1 cellular context compared by ENCODE assay signal in genomic region chr12:31749024-31749704, GRCh38.
TF ChIP-seq lines count a peak whose summit lies in the region.

No MANE protein-coding gene starts in this region.

TF ChIP-seq in HepG2, 621 proteins besides CTCF, POLR2A, EP300 and RAD21 (continued from another document and continues in another):
- TF ChIP-seq HNF1A (IDR thresholded peaks at IDR 0.05; ENCODE audit: low read depth): peak; percentile 46; the same call in 1 of the 2 replicates
- TF ChIP-seq HNF1A (CRISPR knock-in tag; IDR thresholded peaks at IDR 0.05; ENCODE audit: borderline replicate concordance): peak; percentile 87
- no peak for TF ChIP-seq ZUFSP (CRISPR knock-in tag; IDR thresholded peaks at IDR 0.05; ENCODE audit: borderline replicate concordance)
- TF ChIP-seq ZNF260 (CRISPR knock-in tag; IDR thresholded peaks at IDR 0.05; ENCODE audit: borderline replicate concordance, low read depth): no peak
- peak; percentile 93 for TF ChIP-seq ZNF205 (CRISPR knock-in tag; IDR thresholded peaks at IDR 0.05)
- TF ChIP-seq NAIF1 (CRISPR knock-in tag; IDR thresholded peaks at IDR 0.05; ENCODE audit: borderline replicate concordance): no peak
- no peak for TF ChIP-seq USF2 (IDR thresholded peaks at IDR 0.05; ENCODE audit: low read depth, low read length)
- peak; percentile 64; the same call in 1 of the 2 replicates for TF ChIP-seq USF2 (CRISPR knock-in tag; IDR thresholded peaks at IDR 0.05; ENCODE audit: borderline replicate concordance)
- no peak for TF ChIP-seq HCFC1 (IDR thresholded peaks at IDR 0.05; ENCODE audit: low read depth, low read length)
- no peak for TF ChIP-seq FOXM1 (CRISPR knock-in tag; IDR thresholded peaks at IDR 0.05)
- TF ChIP-seq CC2D1A (CRISPR knock-in tag; IDR thresholded peaks at IDR 0.05): no peak
- TF ChIP-seq ZNF138 (CRISPR knock-in tag; IDR thresholded peaks at IDR 0.05; ENCODE audit: low read depth): no peak
- TF ChIP-seq TFAP4 (IDR thresholded peaks at IDR 0.05; ENCODE audit: borderline replicate concordance, low read depth): peak; percentile 88
- TF ChIP-seq KLF13 (CRISPR knock-in tag; IDR thresholded peaks at IDR 0.05): no peak
- peak; percentile 94 for TF ChIP-seq HDAC2 (CRISPR knock-in tag; IDR thresholded peaks at IDR 0.05)
- TF ChIP-seq SALL2 (CRISPR knock-in tag; IDR thresholded peaks at IDR 0.05): 0 out of 2 replicates have a peak, but pooled peaks have one; percentile 53
- TF ChIP-seq ZNF331 (CRISPR knock-in tag; IDR thresholded peaks at IDR 0.05): peak; percentile 95
- TF ChIP-seq BCLAF1 (IDR thresholded peaks at IDR 0.05): no peak
- no peak for TF ChIP-seq SCMH1 (CRISPR knock-in tag; IDR thresholded peaks at IDR 0.05; ENCODE audit: borderline replicate concordance)
- peak; percentile 91 for TF ChIP-seq ZNF580 (CRISPR knock-in tag; IDR thresholded peaks at IDR 0.05; ENCODE audit: borderline replicate concordance, low read depth)
- TF ChIP-seq ZNF484 (CRISPR knock-in tag; IDR thresholded peaks at IDR 0.05; ENCODE audit: borderline replicate concordance, low read depth): no peak
- peak; percentile 71; the same call in 1 of the 2 replicates for TF ChIP-seq HMGXB3 (CRISPR knock-in tag; IDR thresholded peaks at IDR 0.05; ENCODE audit: borderline replicate concordance)
- TF ChIP-seq AGO1 (IDR thresholded peaks at IDR 0.05; ENCODE audit: low read depth, low read length, poor library complexity, severe bottlenecking): no peak
- TF ChIP-seq REPIN1 (CRISPR knock-in tag; IDR thresholded peaks at IDR 0.05; ENCODE audit: borderline replicate concordance, low read depth): peak; percentile 90
- no peak; the same call in 1 of the 2 replicates for TF ChIP-seq ZNF652 (CRISPR knock-in tag; IDR thresholded peaks at IDR 0.05; ENCODE audit: borderline replicate concordance, low read depth)
- peak; percentile 88; the same call in 1 of the 2 replicates for TF ChIP-seq ZNF281 (CRISPR knock-in tag; IDR thresholded peaks at IDR 0.05; ENCODE audit: borderline replicate concordance)
- TF ChIP-seq ZFP36L1 (CRISPR knock-in tag; IDR thresholded peaks at IDR 0.05): peak; percentile 88; the same call in 1 of the 2 replicates
- no peak for TF ChIP-seq CHCHD3 (CRISPR knock-in tag; IDR thresholded peaks at IDR 0.05)
- peak; percentile 99 for TF ChIP-seq GATAD2A (CRISPR knock-in tag; IDR thresholded peaks at IDR 0.05)
- no peak; the same call in 1 of the 2 replicates for TF ChIP-seq ZNF589 (CRISPR knock-in tag; conservative IDR thresholded peaks at IDR 0.05)
- TF ChIP-seq HBP1 (CRISPR knock-in tag; IDR thresholded peaks at IDR 0.05; ENCODE audit: low read depth): peak; percentile 72; the same call in 1 of the 2 replicates
- TF ChIP-seq MXD3 (CRISPR knock-in tag; IDR thresholded peaks at IDR 0.05): no peak
- TF ChIP-seq KAT2B (IDR thresholded peaks at IDR 0.05; ENCODE audit: borderline replicate concordance, low read depth, low read length): no peak
- TF ChIP-seq SMAD3 (CRISPR knock-in tag; IDR thresholded peaks at IDR 0.05): peak; percentile 97
- no peak for TF ChIP-seq SMAD9 (CRISPR knock-in tag; IDR thresholded peaks at IDR 0.05)
- no peak for TF ChIP-seq TSC22D2 (CRISPR knock-in tag; IDR thresholded peaks at IDR 0.05; ENCODE audit: borderline replicate concordance)
- no peak for TF ChIP-seq ARNT2 (CRISPR knock-in tag; IDR thresholded peaks at IDR 0.05; ENCODE audit: low read depth)
